In the genomic region with DNA sequence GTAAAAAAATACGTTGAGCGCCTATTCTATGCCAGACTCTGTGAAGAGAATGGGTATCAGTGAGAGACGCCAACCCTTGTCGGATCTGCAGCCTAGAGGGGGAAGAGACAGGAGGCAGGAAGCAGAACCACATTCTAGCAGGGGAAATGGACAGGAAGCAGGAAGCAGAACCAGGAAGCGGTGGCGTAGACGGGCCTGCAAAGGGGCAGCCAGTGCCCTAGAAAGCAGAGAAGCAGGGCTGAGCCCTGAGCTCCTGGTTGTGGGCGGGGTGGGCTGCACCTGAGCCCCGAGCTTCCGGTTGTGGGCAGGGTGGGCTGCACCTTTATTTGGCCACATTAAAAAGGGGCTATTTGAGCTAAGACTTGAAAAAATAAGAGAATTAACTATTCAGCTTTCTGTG, we compare ENCODE assay signal across 19 cellular contexts.
DNase-seq lines count a peak whose midpoint lies in the region; ATAC-seq and TF ChIP-seq lines count a peak whose summit lies in the region.
"Had no signal": no experiment of that assay in that cellular context is flagged by ENCODE, and none has a peak within 500 bp of the region (broad histone marks: within the 10 kb centered on the region; RNA-seq: fewer than 3 reads in every experiment).

No MANE protein-coding gene starts in this region.

- no peak overlapping the region for H3K4me3 Mint-ChIP-seq in activated CD4-positive, alpha-beta memory T cell treated with anti-CD3 and anti-CD28 coated beads, Interleukin-2, amount 10 ng/mL, durations not matched to agents 7 days and 5 days
- H3K4me3 Mint-ChIP-seq: WTC11 had no signal

- no peaks in the 10 kb centered on the region for H3K27me3 ChIP-seq in cardiac muscle cell
- H3K27me3 ChIP-seq: ascending aorta had no signal

- intact Hi-C loops in cardiac septum (cut with DNase I) = no loop called here

- DNase-seq in cardiac muscle cell (ENCODE audit: low read depth in 1 of 2, low spot score in 1 of 2) (no peak), cardiac septum (ENCODE audit: low spot score) (no peak), left lobe of liver (ENCODE audit: low spot score) (no peak), NCI-H82 (lab: John Stamatoyannopoulos, UW) (no peak), NCI-H146 treated with DMSO at 0.1 percent for 48 hours (lab: John Stamatoyannopoulos, UW; ENCODE audit: unreplicated experiment) (no peak), HCEC 1CT (no peak)
- peak; percentile 34 for DNase-seq in activated CD4-positive, alpha-beta memory T cell treated with anti-CD3 and anti-CD28 coated beads, Interleukin-2, amount 10 ng/mL, durations not matched to agents 7 days and 5 days
- DNase-seq: DMS 273 treated with DMSO at 0.1 percent for 48 hours; foreskin fibroblast; hippocampal formation; kidney; mesendoderm; NCI-H187 treated with DMSO at 0.1 percent for 48 hours; NCI-H446; stimulated activated CD4-positive, alpha-beta T cell treated with anti-CD3 and anti-CD28 coated beads, Interleukin-15, amount 100 ng/mL, for 24 hours; SW 1271 had no signal

- H3K4me1 ChIP-seq in cardiac muscle cell (ENCODE audit: low read depth) = peaks cover 10% of the 10 kb centered on the region
- H3K4me1 ChIP-seq: ascending aorta had no signal

- H3K9me3 Mint-ChIP-seq in activated CD4-positive, alpha-beta memory T cell treated with anti-CD3 and anti-CD28 coated beads, Interleukin-2, amount 10 ng/mL, durations not matched to agents 7 days and 5 days = peaks cover 2% of the 10 kb centered on the region
- H3K9me3 Mint-ChIP-seq: WTC11 had no signal

- POLR2A ChIA-PET in activated CD4-positive, alpha-beta memory T cell treated with anti-CD3 and anti-CD28 coated beads, Interleukin-2, amount 10 ng/mL, durations not matched to agents 7 days and 5 days (lab: Charles Lee) = no interaction called here

- no peak overlapping the region for H3K4me3 ChIP-seq in cardiac muscle cell
- H3K4me3 ChIP-seq: ascending aorta had no signal

- no peaks in the 10 kb centered on the region for H3K9me3 ChIP-seq in cardiac muscle cell (ENCODE audit: low read depth)
- H3K9me3 ChIP-seq: ascending aorta had no signal

- no peak for TF ChIP-seq CTCF in cardiac muscle cell (IDR thresholded peaks at IDR 0.05; ENCODE audit: low read depth, low read length)

- H3K36me3 ChIP-seq in cardiac muscle cell = no peaks in the 10 kb centered on the region

- CTCF ChIA-PET in activated CD4-positive, alpha-beta memory T cell treated with anti-CD3 and anti-CD28 coated beads, Interleukin-2, amount 10 ng/mL, durations not matched to agents 7 days and 5 days (lab: Charles Lee) = no interaction called here

- peak; percentile 33 for ATAC-seq in left lobe of liver
- ATAC-seq in HG02759 (IDR thresholded peaks at IDR 0.05; ENCODE audit: unreplicated experiment) = no peak
- ATAC-seq: WTC11 had no signal

- H3K27ac Mint-ChIP-seq in activated CD4-positive, alpha-beta memory T cell treated with anti-CD3 and anti-CD28 coated beads, Interleukin-2, amount 10 ng/mL, durations not matched to agents 7 days and 5 days = peak overlapping the region; percentile 61
- H3K27ac Mint-ChIP-seq: WTC11 had no signal

- peak overlapping the region; percentile 62 for H3K27ac ChIP-seq in cardiac muscle cell
- H3K27ac ChIP-seq: ascending aorta had no signal

- H3K4me1 Mint-ChIP-seq in activated CD4-positive, alpha-beta memory T cell treated with anti-CD3 and anti-CD28 coated beads, Interleukin-2, amount 10 ng/mL, durations not matched to agents 7 days and 5 days = peaks cover 12% of the 10 kb centered on the region

- peaks cover 27% of the 10 kb centered on the region for H3K36me3 Mint-ChIP-seq in activated CD4-positive, alpha-beta memory T cell treated with anti-CD3 and anti-CD28 coated beads, Interleukin-2, amount 10 ng/mL, durations not matched to agents 7 days and 5 days (ENCODE audit: low read depth)

- no peaks in the 10 kb centered on the region for H3K27me3 Mint-ChIP-seq in activated CD4-positive, alpha-beta memory T cell treated with anti-CD3 and anti-CD28 coated beads, Interleukin-2, amount 10 ng/mL, durations not matched to agents 7 days and 5 days
